7 cellular contexts compared by ENCODE assay signal in genomic region chr3:185937689-185938374, GRCh38. TPM values are rescaled to one million over a fixed set of nuclear protein-coding genes. Genes with fewer than 3 reads are reported as not detected.
A peak's percentile ranks its signal among the peaks of the same experiment; 100 is the strongest.
DNase-seq lines count a peak whose midpoint lies in the region; ATAC-seq and TF ChIP-seq lines count a peak whose summit lies in the region.

Gene TRA2B (minus strand): TSS chr3:185938014. CDS start chr3:185937860, 154 bp downstream.

- DNase-seq in NCI-H2029 treated with DMSO at 0.1 percent for 48 hours (lab: John Stamatoyannopoulos, UW), result peak; percentile 96
- DNase-seq in T-helper 9 cell, result peak; percentile 98
- DNase-seq in astrocyte of the cerebellum (ENCODE audit: low read depth), result peak; percentile 94
- DNase-seq in hepatic stellate cell (ENCODE audit: low spot score), result peak; percentile 96
- peak; percentile 90 for DNase-seq in renal cortical epithelial cell (ENCODE audit: low read depth)

- TF ChIP-seq CTCF in astrocyte of the cerebellum (IDR thresholded peaks at IDR 0.05; ENCODE audit: low read depth, low read length, missing control alignments), result no peak

- H3K4me3 ChIP-seq in astrocyte of the cerebellum (ENCODE audit: low read depth, low read length), result peak within 1 kb of the TSS; percentile 100

- peak; percentile 71 for ATAC-seq in GM18508 (IDR thresholded peaks at IDR 0.05; ENCODE audit: insufficient read depth, unreplicated experiment)
- ATAC-seq in HG03025 (IDR thresholded peaks at IDR 0.05; ENCODE audit: low FRiP score, unreplicated experiment), result peak; percentile 93

- in situ Hi-C loops in astrocyte of the cerebellum (cut with HindIII; ENCODE audit: low sequenced_read_pairs), result no loop called here

RNA-seq across cellular contexts. Expression of gene TRA2B, which starts in this region (rescaled TPM):
- total RNA-seq in renal cortical epithelial cell, result 170 and 204 TPM in 2 replicates

Comparison
In these comparisons a context has a peak if more than half of its experiments do, and no peak if none do; other contexts are left out.
1. Peak in every context shown above with its lines: DNase-seq, ATAC-seq and H3K4me3 ChIP-seq.